Comparison of ENCODE assay signal across 16 cellular contexts in genomic region chr16:75130150-75130771, GRCh38. TPM values are rescaled to one million over a fixed set of nuclear protein-coding genes. Genes with fewer than 3 reads are reported as not detected.
DNase-seq lines count a peak whose midpoint lies in the region; ATAC-seq and TF ChIP-seq lines count a peak whose summit lies in the region.
"Had no signal": no experiment of that assay in that cellular context is flagged by ENCODE, and none has a peak within 500 bp of the region (broad histone marks: within the 10 kb centered on the region; RNA-seq: fewer than 3 reads in every experiment).

No MANE protein-coding gene starts in this region.

- WGBS in heart left ventricle, 4 donors, result 74 to 84% (median 82%) methylated on average over 9 of the region's 9 CpGs

- H3K36me3 ChIP-seq in heart left ventricle, result no peaks in the 10 kb centered on the region
- H3K36me3 ChIP-seq: pancreas had no signal

- TF ChIP-seq POLR2A in heart left ventricle (IDR thresholded peaks at IDR 0.05), result no peak

- H3K27me3 ChIP-seq in heart left ventricle, result no peaks in the 10 kb centered on the region
- H3K27me3 ChIP-seq: pancreas had no signal

- peaks cover 0 to 11% (median 0%) of the 10 kb centered on the region in 12 donors for H3K9me3 ChIP-seq in heart left ventricle
- H3K9me3 ChIP-seq: pancreas had no signal

- TF ChIP-seq CTCF in heart left ventricle (IDR thresholded peaks at IDR 0.05) (peak in 8 of 12 donors; percentile 16 to 51 (median 26)), GM20000 (IDR thresholded peaks at IDR 0.05; ENCODE audit: extremely low read depth, missing control alignments) (no peak)

- no peak overlapping the region for H3K27ac ChIP-seq in heart left ventricle
- H3K27ac ChIP-seq: pancreas had no signal

- no peak for DNase-seq in heart left ventricle
- no peak for DNase-seq in cardiac septum (ENCODE audit: low spot score)
- DNase-seq in RPMI7951 (ENCODE audit: low read depth), result peak; percentile 19
- DNase-seq in sciatic nerve (ENCODE audit: low spot score), result no peak
- DNase-seq in NCI-H1694 treated with DMSO at 0.1 percent for 48 hours (lab: John Stamatoyannopoulos, UW), result no peak
- no peak for DNase-seq in GM20000 (ENCODE audit: low spot score)
- no peak for DNase-seq in DMS153 treated with DMSO at 0.1 percent for 48 hours (lab: John Stamatoyannopoulos, UW; ENCODE audit: unreplicated experiment)
- DNase-seq: activated naive CD4-positive, alpha-beta T cell treated with anti-CD3 and anti-CD28 coated beads, Interleukin-2, amount 10 ng/mL, durations not matched to agents 7 days and 5 days; GDM1; NCI-H1092; pancreas; stimulated activated CD4-positive, alpha-beta T cell treated with anti-CD3 and anti-CD28 coated beads, Interleukin-2, amount 100 ng/mL, for 48 hours had no signal

- intact Hi-C loops in heart left ventricle (cut with DNase I), result loop anchor here in 1 of 10 donors (10.0 kb wide), 1 partner anchor 425 kb away; the partner anchor contains the start of gene MLKL
- intact Hi-C loops in cardiac septum (cut with DNase I), result no loop called here
- intact Hi-C loops in sciatic nerve (cut with DNase I), result no loop called here

- ATAC-seq in heart left ventricle (peak in 1 of 4 donors; percentile 56), esophagus mucosa (peak; percentile 29), sciatic nerve (peak; percentile 38)
- ATAC-seq: Panc1; pancreas; stimulated activated effector memory CD8-positive, alpha-beta T cell treated with anti-CD3 and anti-CD28 coated beads, Interleukin-12 subunit alpha, Interleukin-12 subunit beta, amount 100 ng/mL, for 72 hours had no signal

- no peaks in the 10 kb centered on the region for H3K4me1 ChIP-seq in heart left ventricle
- H3K4me1 ChIP-seq: pancreas had no signal

- H3K4me3 ChIP-seq in heart left ventricle, result no peak overlapping the region
- H3K4me3 ChIP-seq: pancreas had no signal

RNA-seq across cellular contexts. Expression of gene LDHD, which starts 13.7 kb away (rescaled TPM):
- 100 to 1,000 TPM in 3 of 9 donors, 10 to 100 TPM in 6; 56.4 to 185 (median 90.6) TPM for total RNA-seq in heart left ventricle
- 100 to 1,000 TPM in 1 of 2 donors, 10 to 100 TPM in 1; 49.0 to 104 TPM for polyA plus RNA-seq in heart left ventricle
- 89.3 TPM for total RNA-seq in cardiac septum
- 0.68 and 0.96 TPM in 2 replicates for total RNA-seq in RPMI7951 (2014; rRNA removed; shearing (Covaris generic))
- 9.2 TPM for total RNA-seq in esophagus mucosa
- total RNA-seq in sciatic nerve, result 12.1 TPM
- total RNA-seq: endothelial cell of umbilical vein had no signal

RNA-seq across cellular contexts. Expression of gene ZFP1, which starts 18.1 kb away (rescaled TPM):
- total RNA-seq in heart left ventricle (10 to 100 TPM in 1 of 9 donors, 1 to 10 TPM in 8; 3.8 to 10.7 (median 6.2) TPM), cardiac septum (10.5 TPM), esophagus mucosa (4.3 TPM), sciatic nerve (19.0 TPM)
- 1 to 10 TPM; 3.1 to 5.5 TPM for polyA plus RNA-seq in heart left ventricle
- total RNA-seq in RPMI7951 (2014; rRNA removed; shearing (Covaris generic)), result 17.2 and 21.3 TPM in 2 replicates
